19 cellular contexts compared by ENCODE assay signal in genomic region chr5:67115238-67115637, GRCh38.
DNase-seq lines count a peak whose midpoint lies in the region; ATAC-seq and TF ChIP-seq lines count a peak whose summit lies in the region.
"Had no signal": no experiment of that assay in that cellular context is flagged by ENCODE, and none has a peak within 500 bp of the region (broad histone marks: within the 10 kb centered on the region; RNA-seq: fewer than 3 reads in every experiment).

No MANE protein-coding gene starts in this region.

- no peaks in the 10 kb centered on the region for H3K27me3 ChIP-seq in heart left ventricle
- H3K27me3 ChIP-seq: dorsolateral prefrontal cortex, Peyer's patch, SJCRH30, upper lobe of left lung had no signal

- intact Hi-C loops in left colon (cut with DNase I, micrococcal nuclease) (no loop called here), heart left ventricle (cut with DNase I) (no loop called here)

- H3K4me1 ChIP-seq in heart left ventricle, result peaks cover 0 to 4% (median 0%) of the 10 kb centered on the region in 12 donors
- H3K4me1 ChIP-seq: Peyer's patch, SJCRH30, upper lobe of left lung had no signal

- 51 to 65% (median 53%) methylated on average over 3 of the region's 3 CpGs for WGBS in heart left ventricle, 4 donors

- H3K9me3 ChIP-seq in heart left ventricle, result no peaks in the 10 kb centered on the region
- H3K9me3 ChIP-seq: Peyer's patch, SJCRH30, upper lobe of left lung had no signal

- TF ChIP-seq POLR2A in heart left ventricle (IDR thresholded peaks at IDR 0.05), result no peak

- no peak overlapping the region for H3K27ac ChIP-seq in heart left ventricle
- H3K27ac ChIP-seq: Peyer's patch, SJCRH30, upper lobe of left lung had no signal

- H3K4me3 ChIP-seq in heart left ventricle, result no peak overlapping the region
- H3K4me3 ChIP-seq: dorsolateral prefrontal cortex, lung, Peyer's patch, SJCRH30, upper lobe of left lung had no signal

- ATAC-seq in left colon (no peak), heart left ventricle (no peak), GM21786 (IDR thresholded peaks at IDR 0.05; ENCODE audit: unreplicated experiment) (no peak)
- ATAC-seq: activated naive CD4-positive, alpha-beta T cell treated with anti-CD3 and anti-CD28 coated beads, Interleukin-2, amount 50 U/mL, for 72 hours; activated T-helper 17 cell treated with anti-CD3 and anti-CD28 coated beads, Interleukin-2, amount 50 U/mL, for 72 hours had no signal

- TF ChIP-seq CTCF in heart left ventricle (IDR thresholded peaks at IDR 0.05), result no peak

- H3K36me3 ChIP-seq in heart left ventricle, result peaks cover 0 to 93% (median 55%) of the 10 kb centered on the region in 9 donors
- H3K36me3 ChIP-seq: SJCRH30 had no signal

- DNase-seq in NCI-H1417 (lab: John Stamatoyannopoulos, UW) (peak in 2 of 3 experiments; percentile 39 to 51), NCI-H1417 treated with DMSO at 0.1 percent for 48 hours (lab: John Stamatoyannopoulos, UW) (no peak), NCI-H1694 (lab: John Stamatoyannopoulos, UW) (peak; percentile 42), NCI-H69 (lab: John Stamatoyannopoulos, UW) (peak; percentile 92), left kidney (ENCODE audit: low read depth, low spot score) (peak; percentile 16), left colon (no peak), heart left ventricle (no peak)
- DNase-seq: activated CD4-positive, alpha-beta T cell treated with anti-CD3 and anti-CD28 coated beads, Interleukin-2, amount 10 ng/mL, durations not matched to agents 7 days and 5 days; dorsolateral prefrontal cortex; HCEC 1CT; immature natural killer cell; NCI-H446; Peyer's patch; SJCRH30; upper lobe of left lung had no signal

Comparison
In these comparisons a context has a peak if more than half of its experiments do, and no peak if none do; other contexts are left out.
1. DNase-seq: peak in NCI-H1417 (2 of 3), NCI-H1694 (single experiment), NCI-H69 (single experiment) and left kidney (single experiment); none in NCI-H1417 treated with DMSO at 0.1 percent for 48 hours (single experiment), left colon (0 of 2) and heart left ventricle (0 of 5).